26 cellular contexts compared by ENCODE assay signal in genomic region chr10:119480667-119481066, GRCh38.
DNase-seq lines count a peak whose midpoint lies in the region; ATAC-seq and TF ChIP-seq lines count a peak whose summit lies in the region.
"Had no signal": no experiment of that assay in that cellular context is flagged by ENCODE, and none has a peak within 500 bp of the region (broad histone marks: within the 10 kb centered on the region; RNA-seq: fewer than 3 reads in every experiment).

No MANE protein-coding gene starts in this region.

- TF ChIP-seq RAD21 in SK-N-SH (IDR thresholded peaks at IDR 0.05; ENCODE audit: low read length), result no peak

- H3K27ac Mint-ChIP-seq in T-cell, result peak overlapping the region in 1 of 2 donors; percentile 23
- H3K27ac Mint-ChIP-seq: activated naive CD8-positive, alpha-beta T cell treated with anti-CD3 and anti-CD28 coated beads, Interleukin-2, amount 50 U/mL, for 24 hours; CD4-positive, alpha-beta T cell; dendritic cell treated with granulocyte-macrophage colony-stimulating factor and Interleukin-4, amounts not matched to agents 40 ng/mL and 50 ng/mL, for 4 days; H9; mesothelial cell of epicardium; nephron progenitor cell had no signal

- no peaks in the 10 kb centered on the region for H3K9me3 ChIP-seq in left ventricle myocardium inferior (replicated peaks)
- no peaks in the 10 kb centered on the region for H3K9me3 ChIP-seq in SK-N-SH
- H3K9me3 ChIP-seq in thymus (ENCODE audit: control insufficient read depth), result no peaks in the 10 kb centered on the region
- H3K9me3 ChIP-seq: thyroid gland had no signal

- DNase-seq in Right ventricle myocardium inferior (ENCODE audit: missing footprints) (no peak), left ventricle myocardium inferior (no peak), SK-N-SH (no peak), fibroblast of pulmonary artery (ENCODE audit: low read depth) (peak; percentile 39), T-cell (no peak)
- DNase-seq: activated CD8-positive, alpha-beta memory T cell treated with anti-CD3 and anti-CD28 coated beads, Interleukin-2, amount 50 U/mL, for 48 hours; activated effector memory CD4-positive, alpha-beta T cell treated with anti-CD3 and anti-CD28 coated beads, Interleukin-2, amount 50 U/mL, for 16 hours; activated naive CD8-positive, alpha-beta T cell treated with anti-CD3 and anti-CD28 coated beads, Interleukin-2, amount 50 U/mL, for 24 hours; CD4-positive, alpha-beta T cell; DMS79; H9; KG1; left cardiac atrium; NCI-H187 treated with DMSO at 0.1 percent for 48 hours; NCI-H510A; nephron progenitor cell; stimulated activated naive CD4-positive, alpha-beta T cell; T-helper 1 cell; thyroid gland had no signal

- no peaks in the 10 kb centered on the region for H3K36me3 Mint-ChIP-seq in T-cell
- H3K36me3 Mint-ChIP-seq: mesothelial cell of epicardium had no signal

- no peaks in the 10 kb centered on the region for H3K36me3 ChIP-seq in left ventricle myocardium inferior
- no peaks in the 10 kb centered on the region for H3K36me3 ChIP-seq in SK-N-SH (replicated peaks in 1 of 2; ENCODE audit: control insufficient read depth in 1 of 2, insufficient read depth in 2 of 2, low read length in 1 of 2)
- H3K36me3 ChIP-seq in thymus (ENCODE audit: control insufficient read depth, insufficient read depth), result no peaks in the 10 kb centered on the region
- H3K36me3 ChIP-seq: thyroid gland had no signal

- no peaks in the 10 kb centered on the region for H3K9me2 ChIP-seq in SK-N-SH

- no peaks in the 10 kb centered on the region for H3K9me3 Mint-ChIP-seq in T-cell
- H3K9me3 Mint-ChIP-seq: activated naive CD8-positive, alpha-beta T cell treated with anti-CD3 and anti-CD28 coated beads, Interleukin-2, amount 50 U/mL, for 24 hours; CD4-positive, alpha-beta T cell; H9; mesothelial cell of epicardium; nephron progenitor cell had no signal

- H3K27ac ChIP-seq in left ventricle myocardium inferior (replicated peaks) (no peak overlapping the region), SK-N-SH (ENCODE audit: low read depth in 2 of 2, low read length in 1 of 2) (no peak overlapping the region), thymus (ENCODE audit: low read depth) (peak overlapping the region; percentile 22)
- H3K27ac ChIP-seq: parathyroid adenoma, thyroid gland, VCaP had no signal

- TF ChIP-seq EP300 in SK-N-SH (IDR thresholded peaks at IDR 0.05; ENCODE audit: borderline replicate concordance in 1 of 2, low read depth in 1 of 2, low read length in 1 of 2), result no peak

- H3K9ac ChIP-seq in SK-N-SH, result no peak overlapping the region
- H3K9ac ChIP-seq: parathyroid adenoma had no signal

- no peak overlapping the region for H3K4me2 ChIP-seq in SK-N-SH

- POLR2A ChIA-PET in SK-N-SH (lab: Yijun Ruan, JAX) (no interaction called here), T-cell (lab: Charles Lee) (interaction anchor here in 1 of 2 donors (0.7 kb wide), 1 partner anchor 95 kb away, joined by 3 read pairs; no protein-coding TSS in a partner anchor)

- TF ChIP-seq CTCF in left ventricle myocardium inferior (IDR thresholded peaks at IDR 0.05; ENCODE audit: borderline replicate concordance) (no peak), SK-N-SH (IDR thresholded peaks at IDR 0.05) (no peak), fibroblast of pulmonary artery (IDR thresholded peaks at IDR 0.05; ENCODE audit: low read length, missing control alignments) (no peak)

- CTCF ChIA-PET in SK-N-SH (lab: Yijun Ruan, JAX) (interaction anchor here (1.5 to 3.2 kb wide), 4 partner anchors 9 to 281 kb away, joined by 7 to 9 read pairs (median 8); partner anchors contain the start of gene GRK5), T-cell (lab: Charles Lee) (interaction anchor here in 1 of 2 donors (0.6 kb wide), 2 partner anchors 32 to 140 kb away, joined by 3 to 4 read pairs; no protein-coding TSS in a partner anchor)

- H3K4me1 ChIP-seq in left ventricle myocardium inferior (peaks cover 6% of the 10 kb centered on the region), SK-N-SH (ENCODE audit: control insufficient read depth in 1 of 2, insufficient read depth in 2 of 2, low read depth in 1 of 2, low read length in 1 of 2) (peaks cover 0 to 5% of the 10 kb centered on the region in 2 experiments; a peak in 1 of 4 replicates), thymus (ENCODE audit: control insufficient read depth, insufficient read depth, low read length) (peaks cover 33% of the 10 kb centered on the region)
- H3K4me1 ChIP-seq: parathyroid adenoma, thyroid gland had no signal

- no peaks in the 10 kb centered on the region for H3F3A ChIP-seq in SK-N-SH (replicated peaks; ENCODE audit: insufficient read depth)

- no peak overlapping the region for H3K4me3 Mint-ChIP-seq in T-cell
- H3K4me3 Mint-ChIP-seq: activated naive CD8-positive, alpha-beta T cell treated with anti-CD3 and anti-CD28 coated beads, Interleukin-2, amount 50 U/mL, for 24 hours; CD4-positive, alpha-beta T cell; dendritic cell treated with granulocyte-macrophage colony-stimulating factor and Interleukin-4, amounts not matched to agents 40 ng/mL and 50 ng/mL, for 4 days; H9; mesothelial cell of epicardium; nephron progenitor cell had no signal

- intact Hi-C loops in Right ventricle myocardium inferior (cut with DNase I), result no loop called here
- intact Hi-C loops in left ventricle myocardium inferior (cut with micrococcal nuclease), result no loop called here

- ATAC-seq in Right ventricle myocardium inferior, result peak; percentile 33
- ATAC-seq in GM19452 (IDR thresholded peaks at IDR 0.05; ENCODE audit: unreplicated experiment), result no peak
- no peak for ATAC-seq in T-cell (replicated peaks in 1 of 4)
- no peak for ATAC-seq in GM19467 (IDR thresholded peaks at IDR 0.05; ENCODE audit: unreplicated experiment)
- ATAC-seq: activated naive CD8-positive, alpha-beta T cell treated with anti-CD3 and anti-CD28 coated beads, Interleukin-2, amount 50 U/mL, for 24 hours had no signal

- H2AFZ ChIP-seq in SK-N-SH (ENCODE audit: low read depth), result no peak overlapping the region; the same call in 1 of the 2 replicates
- H2AFZ ChIP-seq: parathyroid adenoma had no signal

- H3K27me3 ChIP-seq in left ventricle myocardium inferior (ENCODE audit: low read depth), result peaks cover 47% of the 10 kb centered on the region
- no peaks in the 10 kb centered on the region for H3K27me3 ChIP-seq in SK-N-SH (ENCODE audit: insufficient read depth)
- no peaks in the 10 kb centered on the region for H3K27me3 ChIP-seq in thymus (ENCODE audit: control insufficient read depth, insufficient read depth)
- H3K27me3 ChIP-seq: thyroid gland had no signal

- H3K4me3 ChIP-seq in left ventricle myocardium inferior (no peak overlapping the region), SK-N-SH (ENCODE audit: low read depth in 2 of 2, low read length in 1 of 2) (no peak overlapping the region), fibroblast of pulmonary artery (replicated peaks; ENCODE audit: low read depth, low read length) (no peak overlapping the region), thymus (ENCODE audit: low read length) (no peak overlapping the region)
- H3K4me3 ChIP-seq: thyroid gland had no signal

- 57% methylated on average over 4 of the region's 4 CpGs for WGBS in SK-N-SH (ENCODE audit: low lambda C conversion rate)
- 89% methylated on average over 4 of the region's 4 CpGs for WGBS in thymus

- no peaks in the 10 kb centered on the region for H3K79me2 ChIP-seq in SK-N-SH (ENCODE audit: insufficient read depth)
- H3K79me2 ChIP-seq: parathyroid adenoma had no signal

- H4K20me1 ChIP-seq in SK-N-SH (ENCODE audit: insufficient read depth), result no peaks in the 10 kb centered on the region

- peaks cover 27 to 39% (median 29%) of the 10 kb centered on the region in 3 donors for H3K4me1 Mint-ChIP-seq in T-cell
- H3K4me1 Mint-ChIP-seq: mesothelial cell of epicardium had no signal

- no peaks in the 10 kb centered on the region for H3K27me3 Mint-ChIP-seq in T-cell
- H3K27me3 Mint-ChIP-seq: activated naive CD8-positive, alpha-beta T cell treated with anti-CD3 and anti-CD28 coated beads, Interleukin-2, amount 50 U/mL, for 24 hours; CD4-positive, alpha-beta T cell had no signal

TF ChIP-seq in SK-N-SH, 30 proteins besides CTCF, POLR2A, EP300 and RAD21:
- no peak for TF ChIP-seq REST (IDR thresholded peaks at IDR 0.05; ENCODE audit: low read depth, low read length)
- TF ChIP-seq TCF12 (IDR thresholded peaks at IDR 0.05), result peak; percentile 35; the same call in 1 of the 2 replicates
- TF ChIP-seq TEAD4 (IDR thresholded peaks at IDR 0.05; ENCODE audit: borderline replicate concordance, insufficient read depth), result no peak
